Comparison of ENCODE assay signal across 23 cellular contexts in genomic region chr16:49078104-49078503, GRCh38.
"Had no signal": no experiment of that assay in that cellular context is flagged by ENCODE, and none has a peak within 500 bp of the region (broad histone marks: within the 10 kb centered on the region; RNA-seq: fewer than 3 reads in every experiment).

No MANE protein-coding gene starts in this region.

- H3K27me3 ChIP-seq: esophagus squamous epithelium, gastrocnemius medialis, heart right ventricle, left lung had no signal

- FAIRE-seq: colon, endothelial cell of umbilical vein, islet of Langerhans, keratinocyte had no signal

- H3K36me3 ChIP-seq: esophagus squamous epithelium, gastrocnemius medialis, heart right ventricle, left lung, lower lobe of right lung had no signal

- ATAC-seq: gastrocnemius medialis, heart right ventricle, left cardiac atrium, left lung, left ventricle myocardium superior, lower lobe of right lung, mucosa of descending colon had no signal

- H3K4me3 ChIP-seq: coronary artery, dorsolateral prefrontal cortex, esophagus squamous epithelium, gastrocnemius medialis, heart right ventricle, left lung, lower lobe of right lung, mucosa of descending colon had no signal

- H3K27ac ChIP-seq: coronary artery, dorsolateral prefrontal cortex, esophagus squamous epithelium, gastrocnemius medialis, heart right ventricle, left lung, lower lobe of right lung had no signal

- DNase-seq: dermis blood vessel endothelial cell; dorsolateral prefrontal cortex; effector CD4-positive, alpha-beta T cell; effector memory CD4-positive, alpha-beta T cell; esophagus squamous epithelium; foreskin fibroblast; foreskin melanocyte; gastrocnemius medialis; glutamatergic neuron; heart right ventricle; hippocampal formation; left cardiac atrium; left lung; left ventricle myocardium superior; lower lobe of right lung; mesenchymal stem cell; mucosa of descending colon; naive B cell had no signal

- H3K9me3 ChIP-seq: gastrocnemius medialis, mucosa of descending colon had no signal

- H3K4me1 ChIP-seq: esophagus squamous epithelium, gastrocnemius medialis, heart right ventricle, left lung, lower lobe of right lung had no signal
